Comparison of ENCODE assay signal across 14 cellular contexts in the genomic region with DNA sequence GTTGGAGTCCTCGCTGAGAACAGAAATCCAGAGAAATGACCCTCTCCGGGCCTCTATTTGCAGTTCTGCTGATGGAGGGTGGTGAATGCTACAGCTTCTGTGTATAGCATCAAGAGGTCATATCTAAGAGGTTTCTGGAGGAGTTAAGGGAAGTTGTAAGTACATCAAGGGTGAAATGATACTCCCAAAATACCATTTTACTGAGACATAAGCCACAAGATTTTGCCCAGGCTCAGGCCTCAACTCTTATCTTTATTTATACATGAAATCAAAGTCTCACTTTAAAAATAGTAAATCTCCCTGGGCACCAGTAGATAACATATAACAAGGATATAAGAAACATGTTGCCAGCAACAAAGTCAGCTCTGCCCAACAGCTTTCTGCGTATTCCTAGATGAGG. TPM values are rescaled to one million over a fixed set of nuclear protein-coding genes. Genes with fewer than 3 reads are reported as not detected.
DNase-seq lines count a peak whose midpoint lies in the region; ATAC-seq and TF ChIP-seq lines count a peak whose summit lies in the region.
"Had no signal": no experiment of that assay in that cellular context is flagged by ENCODE, and none has a peak within 500 bp of the region (broad histone marks: within the 10 kb centered on the region; RNA-seq: fewer than 3 reads in every experiment).

No MANE protein-coding gene starts in this region.

- no peak for TF ChIP-seq POLR2A in suprapubic skin (IDR thresholded peaks at IDR 0.05)

- 92% methylated on average over 3 of the region's 3 CpGs for WGBS in suprapubic skin

- TF ChIP-seq CTCF in OCI-LY7 (conservative IDR thresholded peaks at IDR 0.05; ENCODE audit: low read length) (no peak), left ventricle myocardium inferior (IDR thresholded peaks at IDR 0.05; ENCODE audit: borderline replicate concordance) (no peak), suprapubic skin (IDR thresholded peaks at IDR 0.05) (no peak), colonic mucosa (IDR thresholded peaks at IDR 0.05) (no peak)

- H3K27ac ChIP-seq in OCI-LY7 (ENCODE audit: low read depth, low read length, poor library complexity, severe bottlenecking), result peak overlapping the region; percentile 97
- peak overlapping the region; percentile 80 for H3K27ac ChIP-seq in left ventricle myocardium inferior (replicated peaks)
- H3K27ac ChIP-seq in suprapubic skin, result no peak overlapping the region
- H3K27ac ChIP-seq in colonic mucosa, result no peak overlapping the region
- H3K27ac ChIP-seq: adrenal gland, parathyroid adenoma, tibial artery had no signal

- H3K9me3 ChIP-seq in OCI-LY7 (ENCODE audit: low read length) (no peaks in the 10 kb centered on the region), left ventricle myocardium inferior (replicated peaks) (no peaks in the 10 kb centered on the region), suprapubic skin (no peaks in the 10 kb centered on the region), colonic mucosa (no peaks in the 10 kb centered on the region)
- H3K9me3 ChIP-seq: adrenal gland, tibial artery had no signal

- H3K9me2 ChIP-seq in OCI-LY7 (ENCODE audit: insufficient read depth, low read length), result no peaks in the 10 kb centered on the region

- no peaks in the 10 kb centered on the region for H4K20me1 ChIP-seq in OCI-LY7 (ENCODE audit: insufficient read depth, low read length)

- peak; percentile 30 for ATAC-seq in Right ventricle myocardium superior (ENCODE audit: poor library complexity)

- DNase-seq in Right ventricle myocardium superior (no peak), cardiac septum (ENCODE audit: low spot score) (no peak), OCI-LY7 (ENCODE audit: low spot score) (peak; percentile 50), left ventricle myocardium inferior (no peak), suprapubic skin (ENCODE audit: low spot score in 2 of 2) (no peak), HEK293T (ENCODE audit: extremely low spot score) (no peak), colonic mucosa (no peak), foreskin melanocyte (no peak)
- DNase-seq: adrenal gland, DND-41, NCI-H1436 treated with DMSO at 0.1 percent for 48 hours, NCI-H524, tibial artery had no signal

- peaks cover 63% of the 10 kb centered on the region; the same call in 1 of the 2 replicates for H3K79me2 ChIP-seq in OCI-LY7 (ENCODE audit: insufficient read depth, low read depth, low read length)
- H3K79me2 ChIP-seq: parathyroid adenoma had no signal

- H3K4me1 ChIP-seq in OCI-LY7 (ENCODE audit: insufficient read depth, low read length, poor library complexity, severe bottlenecking), result peaks cover 100% of the 10 kb centered on the region
- H3K4me1 ChIP-seq in left ventricle myocardium inferior, result peaks cover 71% of the 10 kb centered on the region
- no peaks in the 10 kb centered on the region for H3K4me1 ChIP-seq in suprapubic skin
- H3K4me1 ChIP-seq in colonic mucosa, result no peaks in the 10 kb centered on the region
- H3K4me1 ChIP-seq: parathyroid adenoma, tibial artery had no signal

- peak overlapping the region; percentile 61 for H3K4me3 ChIP-seq in OCI-LY7 (ENCODE audit: low read depth, low read length, poor library complexity, severe bottlenecking)
- H3K4me3 ChIP-seq in left ventricle myocardium inferior, result peak overlapping the region; percentile 66
- no peak overlapping the region for H3K4me3 ChIP-seq in suprapubic skin
- no peak overlapping the region for H3K4me3 ChIP-seq in colonic mucosa
- H3K4me3 ChIP-seq: adrenal gland, tibial artery had no signal

- POLR2A ChIA-PET in OCI-LY7 (lab: Charles Lee), result interaction anchor here (0.6 to 18.1 kb wide), 8 partner anchors 14 to 471 kb away, joined by 3 to 404 read pairs (median 23); partner anchors contain the start of gene NIN
- POLR2A ChIA-PET in HEK293T (lab: Yijun Ruan, JAX), result no interaction called here

- intact Hi-C loops in Right ventricle myocardium superior (cut with DNase I) (no loop called here), cardiac septum (cut with DNase I) (no loop called here), OCI-LY7 (cut with micrococcal nuclease; ENCODE audit: unreplicated experiment) (loop anchor here (10.0 kb wide), 1 partner anchor 454 kb away; the partner anchor contains the start of gene TMX1), left ventricle myocardium inferior (cut with micrococcal nuclease) (no loop called here), colonic mucosa (cut with DNase I) (no loop called here)

- no TSS peak for BruUV-seq in OCI-LY7 (replicated peaks; lab: Mats Ljungman, UMichigan)

- H2AFZ ChIP-seq in OCI-LY7 (ENCODE audit: low read length), result no peak overlapping the region
- H2AFZ ChIP-seq: parathyroid adenoma had no signal

- H3K36me3 ChIP-seq in OCI-LY7 (ENCODE audit: insufficient read depth, low read length), result peaks cover 49% of the 10 kb centered on the region
- peaks cover 17% of the 10 kb centered on the region for H3K36me3 ChIP-seq in left ventricle myocardium inferior
- H3K36me3 ChIP-seq in suprapubic skin, result peaks cover 28% of the 10 kb centered on the region
- H3K36me3 ChIP-seq in colonic mucosa, result peaks cover 3% of the 10 kb centered on the region

- CTCF ChIA-PET in OCI-LY7 (lab: Charles Lee; ENCODE audit: unreplicated experiment), result interaction anchor here (1.0 to 4.3 kb wide), 4 partner anchors 30 to 70 kb away, joined by 3 to 32 read pairs (median 6); no protein-coding TSS in a partner anchor
- CTCF ChIA-PET in HEK293T (lab: Yijun Ruan, JAX), result no interaction called here

- peak overlapping the region; percentile 83 for H3K4me2 ChIP-seq in OCI-LY7 (ENCODE audit: low read length)

- TF ChIP-seq EP300 in suprapubic skin (IDR thresholded peaks at IDR 0.05), result no peak

- H3K27me3 ChIP-seq in left ventricle myocardium inferior (ENCODE audit: low read depth) (no peaks in the 10 kb centered on the region), suprapubic skin (no peaks in the 10 kb centered on the region), colonic mucosa (no peaks in the 10 kb centered on the region)
- H3K27me3 ChIP-seq: adrenal gland, tibial artery had no signal

- no peak overlapping the region for H3K9ac ChIP-seq in colonic mucosa (ENCODE audit: low read depth in 2 of 2, low read length in 2 of 2)
- H3K9ac ChIP-seq: parathyroid adenoma had no signal

TF ChIP-seq in HEK293T, 16 proteins besides CTCF, POLR2A, EP300 and RAD21:
- no peak for TF ChIP-seq SP1 (IDR thresholded peaks at IDR 0.05)
- no peak for TF ChIP-seq ARNT (IDR thresholded peaks at IDR 0.05)
- TF ChIP-seq CTBP1 (IDR thresholded peaks at IDR 0.05; ENCODE audit: borderline replicate concordance), result no peak
- TF ChIP-seq L3MBTL2 (conservative IDR thresholded peaks at IDR 0.05), result no peak
- no peak for TF ChIP-seq FOXM1 (IDR thresholded peaks at IDR 0.05; ENCODE audit: borderline replicate concordance)
- TF ChIP-seq HDGF (IDR thresholded peaks at IDR 0.05; ENCODE audit: borderline replicate concordance), result no peak
- TF ChIP-seq FOXK2 (IDR thresholded peaks at IDR 0.05), result no peak
- TF ChIP-seq TARDBP (IDR thresholded peaks at IDR 0.05), result no peak
- no peak for TF ChIP-seq SUZ12 (IDR thresholded peaks at IDR 0.05)
- TF ChIP-seq BHLHE40 (IDR thresholded peaks at IDR 0.05; ENCODE audit: borderline replicate concordance), result no peak
- TF ChIP-seq, protein P1, sequence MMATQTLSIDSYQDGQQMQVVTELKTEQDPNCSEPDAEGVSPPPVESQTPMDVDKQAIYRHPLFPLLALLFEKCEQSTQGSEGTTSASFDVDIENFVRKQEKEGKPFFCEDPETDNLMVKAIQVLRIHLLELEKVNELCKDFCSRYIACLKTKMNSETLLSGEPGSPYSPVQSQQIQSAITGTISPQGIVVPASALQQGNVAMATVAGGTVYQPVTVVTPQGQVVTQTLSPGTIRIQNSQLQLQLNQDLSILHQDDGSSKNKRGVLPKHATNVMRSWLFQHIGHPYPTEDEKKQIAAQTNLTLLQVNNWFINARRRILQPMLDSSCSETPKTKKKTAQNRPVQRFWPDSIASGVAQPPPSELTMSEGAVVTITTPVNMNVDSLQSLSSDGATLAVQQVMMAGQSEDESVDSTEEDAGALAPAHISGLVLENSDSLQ (IDR thresholded peaks at IDR 0.05), result no peak
- TF ChIP-seq LEF1 (IDR thresholded peaks at IDR 0.05; ENCODE audit: borderline replicate concordance), result no peak
- TF ChIP-seq ELF4 (IDR thresholded peaks at IDR 0.05), result no peak
- TF ChIP-seq NFRKB (IDR thresholded peaks at IDR 0.05), result no peak
- TF ChIP-seq FOXA1 (IDR thresholded peaks at IDR 0.05), result no peak
- no peak for TF ChIP-seq ZNF384 (IDR thresholded peaks at IDR 0.05)

RNA-seq across cellular contexts. Expression of gene NIN, which starts 40.4 kb away (rescaled TPM):
- total RNA-seq in Right ventricle myocardium superior (22.8 TPM), cardiac septum (59.2 TPM), OCI-LY7 (2022) (157 and 189 TPM in 2 replicates), left ventricle myocardium inferior (27.4 TPM), suprapubic skin (10 to 100 TPM; 22.7 to 48.2 (median 36.8) TPM), colonic mucosa (10 to 100 TPM; 13.7 to 19.8 TPM)
- total RNA-seq in OCI-LY7 (2014; rRNA removed; shearing (Covaris generic)), result 79.5 and 95.3 TPM in 2 replicates

Comparison
In these comparisons a context has a peak if more than half of its experiments do, and no peak if none do; other contexts are left out.
1. H3K27ac ChIP-seq: peak in OCI-LY7 (single experiment) and left ventricle myocardium inferior (single experiment); none in suprapubic skin (single experiment) and colonic mucosa (single experiment).
2. H3K4me3 ChIP-seq: peak in OCI-LY7 (single experiment) and left ventricle myocardium inferior (single experiment); none in suprapubic skin (single experiment) and colonic mucosa (single experiment).